8 cellular contexts compared by ENCODE assay signal in the genomic region with DNA sequence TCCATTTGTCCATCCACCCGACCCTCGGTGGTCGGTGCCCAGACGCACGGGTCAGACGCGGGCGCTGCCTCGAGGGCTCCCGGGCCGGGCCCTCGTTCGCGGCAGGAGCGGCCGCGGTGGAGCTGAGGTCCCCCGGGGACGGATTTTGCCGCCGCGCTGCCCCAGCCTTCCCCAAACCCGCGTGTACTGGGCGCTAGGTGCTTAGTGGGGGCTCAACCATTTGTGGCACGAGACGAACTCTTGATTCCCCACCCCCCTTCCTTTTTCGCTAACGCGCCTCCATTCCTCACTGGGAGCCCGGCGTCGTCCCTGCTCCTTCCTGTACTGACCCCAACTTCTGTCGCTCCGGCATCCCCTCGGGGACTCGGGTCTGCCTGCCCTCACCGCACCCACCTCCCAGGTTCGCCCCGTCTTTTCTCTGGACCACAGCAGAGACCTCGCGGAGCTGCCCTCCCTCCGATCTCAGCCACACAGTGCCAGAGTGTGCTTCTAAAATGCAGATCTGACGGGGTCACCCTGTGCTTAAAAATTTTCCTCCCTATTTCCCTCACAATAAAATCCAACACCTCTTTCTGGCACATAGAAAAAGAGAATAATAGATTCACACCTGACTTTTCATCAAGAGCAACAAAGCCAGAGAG. TPM values are rescaled to one million over a fixed set of nuclear protein-coding genes. Genes with fewer than 3 reads are reported as not detected.
A peak's percentile ranks its signal among the peaks of the same experiment; 100 is the strongest.
DNase-seq lines count a peak whose midpoint lies in the region; ATAC-seq, FAIRE-seq and TF ChIP-seq lines count a peak whose summit lies in the region.

No MANE protein-coding gene starts in this region.

- H3K9ac ChIP-seq in OCI-LY3 (ENCODE audit: low read length): no peak overlapping the region
- H3K9ac ChIP-seq in parathyroid adenoma: peak overlapping the region; percentile 61

- H3K4me3 ChIP-seq in OCI-LY3 (ENCODE audit: low read length): peak overlapping the region; percentile 75
- H3K4me3 ChIP-seq in esophagus (ENCODE audit: low read depth in 1 of 2, low read length in 2 of 2): peak overlapping the region; percentile 59 to 78
- peak overlapping the region; percentile 80 for H3K4me3 ChIP-seq in parathyroid adenoma (ENCODE audit: low read depth, low read length)

- H4K20me1 ChIP-seq in OCI-LY3 (ENCODE audit: insufficient read depth, low read length): no peaks in the 10 kb centered on the region

- H2AFZ ChIP-seq in OCI-LY3 (ENCODE audit: low read depth, low read length) (no peak overlapping the region), parathyroid adenoma (peak overlapping the region; percentile 95)

- no peak for TF ChIP-seq CTCF in OCI-LY3 (IDR thresholded peaks at IDR 0.05; ENCODE audit: low read depth, low read length)
- TF ChIP-seq CTCF in parathyroid adenoma (IDR thresholded peaks at IDR 0.05): no peak

- H3K36me3 ChIP-seq in OCI-LY3 (replicated peaks; ENCODE audit: low read depth, low read length) (peaks cover 3% of the 10 kb centered on the region), esophagus (ENCODE audit: control insufficient read depth in 2 of 2, insufficient read depth in 2 of 2, low read length in 1 of 2) (peaks cover 0 to 3% of the 10 kb centered on the region in 2 donors), parathyroid adenoma (ENCODE audit: control insufficient read depth, insufficient read depth, low read length) (no peaks in the 10 kb centered on the region)

- H3K27me3 ChIP-seq in OCI-LY3 (ENCODE audit: low read depth, low read length) (peaks cover 25% of the 10 kb centered on the region), esophagus (ENCODE audit: control insufficient read depth in 1 of 2, insufficient read depth in 2 of 2, low read length in 2 of 2) (peaks cover 0 to 2% of the 10 kb centered on the region in 2 donors), parathyroid adenoma (ENCODE audit: control insufficient read depth, insufficient read depth, low read length) (no peaks in the 10 kb centered on the region)

- FAIRE-seq in RCC 7860 (lab: Jason Lieb, UNC): no peak

- DNase-seq in RCC 7860 (ENCODE audit: low spot score): no peak
- DNase-seq in GOT3 (lab: John Stamatoyannopoulos, UW): no peak
- DNase-seq in NCI-H526 (lab: John Stamatoyannopoulos, UW): no peak

- H3K27ac ChIP-seq in OCI-LY3 (ENCODE audit: low read length) (no peak overlapping the region), esophagus (ENCODE audit: low read depth in 2 of 2, low read length in 1 of 2) (peak overlapping the region; percentile 81 to 91), parathyroid adenoma (peak overlapping the region; percentile 88)

- H3K9me3 ChIP-seq in OCI-LY3 (ENCODE audit: insufficient read depth, low read length) (no peaks in the 10 kb centered on the region), esophagus (ENCODE audit: control insufficient read depth in 2 of 2, insufficient read depth in 1 of 2, low read depth in 1 of 2, low read length in 1 of 2) (no peaks in the 10 kb centered on the region), parathyroid adenoma (ENCODE audit: control insufficient read depth, low read length) (no peaks in the 10 kb centered on the region)

- peak; percentile 12 for ATAC-seq in GM21423 (IDR thresholded peaks at IDR 0.05; ENCODE audit: unreplicated experiment)
- no peak for ATAC-seq in GM18909 (IDR thresholded peaks at IDR 0.05; ENCODE audit: poor library complexity, unreplicated experiment)

- H3K4me1 ChIP-seq in OCI-LY3 (ENCODE audit: low read length) (peaks cover 33% of the 10 kb centered on the region), esophagus (ENCODE audit: control insufficient read depth in 2 of 2, insufficient read depth in 2 of 2, low read length in 1 of 2) (peaks cover 6 to 13% of the 10 kb centered on the region in 2 donors), parathyroid adenoma (no peaks in the 10 kb centered on the region)

- H3K79me2 ChIP-seq in OCI-LY3 (ENCODE audit: low read length) (no peaks in the 10 kb centered on the region), parathyroid adenoma (no peaks in the 10 kb centered on the region)

- 4% methylated on average over 42 to 44 of the region's 44 CpGs for WGBS in esophagus, 2 donors

- H3K4me2 ChIP-seq in OCI-LY3 (ENCODE audit: low read length) (peak overlapping the region; percentile 67), parathyroid adenoma (ENCODE audit: low read length) (peak overlapping the region; percentile 90)

RNA-seq across cellular contexts. Expression of gene CBX7, which starts 0.9 kb away (rescaled TPM):
- polyA plus RNA-seq in esophagus: 10 to 100 TPM; 12.2 to 19.1 TPM

RNA-seq across cellular contexts. Expression of gene APOBEC3H, which starts 56.3 kb away (rescaled TPM):
- under 1 TPM; 0.20 to 0.51 TPM for polyA plus RNA-seq in esophagus
